ENCODE assay signal across 10 cellular contexts in the genomic region with DNA sequence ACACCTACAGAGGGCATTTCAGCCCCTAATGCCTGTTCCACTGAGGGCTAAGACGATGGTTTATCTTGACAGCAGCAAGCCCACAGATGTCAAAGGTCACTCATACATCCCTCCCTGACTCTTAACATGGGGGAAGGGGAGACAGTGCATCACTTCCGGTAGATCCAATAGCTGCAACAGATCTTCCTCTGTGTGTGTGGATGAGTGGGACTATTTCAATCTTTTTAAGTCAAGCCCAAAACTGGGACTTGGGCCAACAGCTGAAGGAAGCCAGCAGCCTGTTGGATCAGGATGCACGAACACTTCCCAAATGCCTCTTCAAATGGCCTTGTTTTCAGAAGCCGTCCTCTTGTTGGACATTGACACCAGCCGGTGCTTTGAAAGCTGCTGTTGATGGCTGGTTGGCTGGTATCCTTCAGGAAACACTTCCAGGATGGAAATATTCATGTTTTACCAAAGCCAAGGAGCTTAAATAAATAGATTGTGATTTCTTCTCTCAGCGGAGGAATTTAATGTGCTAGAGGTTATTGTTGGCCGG. TPM values are rescaled to one million over a fixed set of nuclear protein-coding genes. Genes with fewer than 3 reads are reported as not detected.
DNase-seq lines count a peak whose midpoint lies in the region; ATAC-seq and TF ChIP-seq lines count a peak whose summit lies in the region.
"Had no signal": no experiment of that assay in that cellular context is flagged by ENCODE, and none has a peak within 500 bp of the region (broad histone marks: within the 10 kb centered on the region; RNA-seq: fewer than 3 reads in every experiment).

No MANE protein-coding gene starts in this region.

- in situ Hi-C loops in brain microvascular endothelial cell (cut with HindIII; ENCODE audit: low pct_ligation_motif_present, low sequenced_read_pairs), result no loop called here

- H3K79me2 ChIP-seq in hepatocyte, result no peaks in the 10 kb centered on the region

- H3K4me3 ChIP-seq in brain microvascular endothelial cell (ENCODE audit: low read depth, low read length) (no peak overlapping the region), hepatocyte (no peak overlapping the region)
- H3K4me3 ChIP-seq: SJSA1 had no signal

- no peaks in the 10 kb centered on the region for H4K20me1 ChIP-seq in hepatocyte (ENCODE audit: insufficient read depth, poor library complexity, severe bottlenecking)

- H3K4me2 ChIP-seq in hepatocyte, result no peak overlapping the region

- peaks cover 37% of the 10 kb centered on the region for H3K4me1 ChIP-seq in hepatocyte (ENCODE audit: insufficient read depth)

- H3K27ac ChIP-seq in brain microvascular endothelial cell (peak overlapping the region; percentile 60), hepatocyte (peak overlapping the region; percentile 82)
- H3K27ac ChIP-seq: SJSA1 had no signal

- H3K9me3 ChIP-seq in hepatocyte (ENCODE audit: low read depth), result no peaks in the 10 kb centered on the region
- H3K9me3 ChIP-seq: SJSA1 had no signal

- H2AFZ ChIP-seq in hepatocyte, result no peak overlapping the region

- TF ChIP-seq CTCF in brain microvascular endothelial cell (IDR thresholded peaks at IDR 0.05; ENCODE audit: low read depth, low read length, missing control alignments) (no peak), hepatocyte (IDR thresholded peaks at IDR 0.05; ENCODE audit: poor library complexity) (no peak)

- intact Hi-C loops in sciatic nerve (cut with DNase I), result no loop called here

- no peaks in the 10 kb centered on the region for H3K9me2 ChIP-seq in hepatocyte (replicated peaks; ENCODE audit: insufficient read depth)

- peak; percentile 85 for ATAC-seq in sciatic nerve
- ATAC-seq in GM21528 (IDR thresholded peaks at IDR 0.05; ENCODE audit: low FRiP score, unreplicated experiment), result no peak
- no peak for ATAC-seq in HG03354 (IDR thresholded peaks at IDR 0.05; ENCODE audit: poor library complexity, severe bottlenecking, unreplicated experiment)
- no peak for ATAC-seq in HG02981 (IDR thresholded peaks at IDR 0.05; ENCODE audit: unreplicated experiment)

- H3K27me3 ChIP-seq in brain microvascular endothelial cell (replicated peaks) (no peaks in the 10 kb centered on the region), hepatocyte (no peaks in the 10 kb centered on the region)
- H3K27me3 ChIP-seq: SJSA1 had no signal

- WGBS in hepatocyte (ENCODE audit: low lambda C conversion rate, missing lambda C conversion rate), result 52% methylated on average over 7 of the region's 7 CpGs

- DNase-seq in EL (peak; percentile 80), brain microvascular endothelial cell (peak; percentile 83), hepatocyte (ENCODE audit: low spot score) (peak; percentile 66), sciatic nerve (ENCODE audit: low spot score) (peak; percentile 91), NCI-H524 treated with DMSO at 0.1 percent for 48 hours (lab: John Stamatoyannopoulos, UW) (no peak)
- DNase-seq: DMS 273 treated with DMSO at 0.1 percent for 48 hours had no signal

- H3K36me3 ChIP-seq in brain microvascular endothelial cell (replicated peaks) (no peaks in the 10 kb centered on the region), hepatocyte (replicated peaks; ENCODE audit: insufficient read depth, low read depth) (no peaks in the 10 kb centered on the region)
- H3K36me3 ChIP-seq: SJSA1 had no signal

RNA-seq across cellular contexts. Expression of gene IL1R2, which starts 59.2 kb away (rescaled TPM):
- total RNA-seq in hepatocyte (1.3 and 10.5 TPM in 2 replicates), sciatic nerve (5.7 TPM)
- 5.8 and 11.4 TPM in 2 replicates for polyA plus RNA-seq in hepatocyte
- total RNA-seq: SJSA1 had no signal
